20 cellular contexts compared by ENCODE assay signal in the genomic region with DNA sequence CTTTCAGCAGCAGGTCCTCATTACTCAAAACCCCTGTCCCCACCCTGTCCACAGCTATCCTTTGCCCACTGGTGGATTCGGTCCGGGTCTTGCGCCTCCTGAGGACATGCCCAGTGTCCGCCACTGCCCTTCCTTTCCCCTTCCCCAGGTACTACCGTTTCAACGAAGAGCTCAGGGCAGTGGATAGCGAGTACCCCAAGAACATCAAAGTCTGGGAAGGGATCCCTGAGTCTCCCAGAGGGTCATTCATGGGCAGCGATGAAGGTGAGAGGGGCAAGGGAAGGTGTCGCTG. TPM values are rescaled to one million over a fixed set of nuclear protein-coding genes. Genes with fewer than 3 reads are reported as not detected.
DNase-seq lines count a peak whose midpoint lies in the region; TF ChIP-seq lines count a peak whose summit lies in the region.
"Had no signal": no experiment of that assay in that cellular context is flagged by ENCODE, and none has a peak within 500 bp of the region (broad histone marks: within the 10 kb centered on the region; RNA-seq: fewer than 3 reads in every experiment).

No MANE protein-coding gene starts in this region.

- H3K4me1 ChIP-seq in stomach (peaks cover 43 to 85% (median 60%) of the 10 kb centered on the region in 4 donors), SK-N-SH (ENCODE audit: control insufficient read depth in 1 of 2, insufficient read depth in 2 of 2, low read depth in 1 of 2, low read length in 1 of 2) (peaks cover 22 to 25% of the 10 kb centered on the region in 2 experiments), prostate gland (replicated peaks) (peaks cover 6% of the 10 kb centered on the region)
- H3K4me1 ChIP-seq: A549 had no signal

- no peak overlapping the region for H2AFZ ChIP-seq in SK-N-SH (ENCODE audit: low read depth)

- CTCF ChIA-PET in HEK293T (lab: Yijun Ruan, JAX): no interaction called here
- CTCF ChIA-PET in SK-N-SH (lab: Yijun Ruan, JAX): interaction anchor here (1.0 to 1.3 kb wide), 3 partner anchors 9 to 28 kb away, joined by 3 to 4 read pairs (median 3); no protein-coding TSS in a partner anchor

- no peak overlapping the region for H3K9ac ChIP-seq in SK-N-SH
- H3K9ac ChIP-seq: KMS-11 had no signal

- TF ChIP-seq POLR2A in stomach (IDR thresholded peaks at IDR 0.05): no peak
- no peak for TF ChIP-seq POLR2A in prostate gland (IDR thresholded peaks at IDR 0.05)

- WGBS in stomach, 5 donors: 85 to 95% (median 94%) methylated on average over 9 of the region's 9 CpGs
- 88% methylated on average over 9 of the region's 9 CpGs for WGBS in SK-N-SH (ENCODE audit: low lambda C conversion rate)
- 88% methylated on average over 9 of the region's 9 CpGs for whole genome bisulfite sequencing in prostate gland

- peaks cover 9% of the 10 kb centered on the region for H3K36me3 Mint-ChIP-seq in brain
- peaks cover 37% of the 10 kb centered on the region for H3K36me3 Mint-ChIP-seq in mesothelial cell of epicardium

- H3K27ac ChIP-seq in stomach (peak overlapping the region in 3 of 5 donors; percentile 42 to 90 (median 52)), SK-N-SH (ENCODE audit: low read depth in 2 of 2, low read length in 1 of 2) (no peak overlapping the region), prostate gland (no peak overlapping the region)
- H3K27ac ChIP-seq: A549, KMS-11 had no signal

- intact Hi-C loops in stomach (cut with DNase I; ENCODE audit: low total_unique reads) (loop anchor here (10.0 kb wide), 1 partner anchor 290 kb away; no protein-coding TSS in a partner anchor), prostate gland (cut with DNase I) (loop anchor here (10.0 kb wide), 1 partner anchor 460 kb away; no protein-coding TSS in a partner anchor)

- no peaks in the 10 kb centered on the region for H3K9me2 ChIP-seq in SK-N-SH

- POLR2A ChIA-PET in HEK293T (lab: Yijun Ruan, JAX) (interaction anchor here (0.9 kb wide), 1 partner anchor 22 kb away, joined by 3 read pairs; no protein-coding TSS in a partner anchor), SK-N-SH (lab: Yijun Ruan, JAX) (interaction anchor here (0.5 to 1.4 kb wide), 2 partner anchors 10 to 18 kb away, joined by 3 read pairs; no protein-coding TSS in a partner anchor)

- H3K27me3 ChIP-seq in stomach (no peaks in the 10 kb centered on the region), SK-N-SH (ENCODE audit: insufficient read depth) (no peaks in the 10 kb centered on the region), prostate gland (replicated peaks; ENCODE audit: insufficient read depth) (no peaks in the 10 kb centered on the region)

- TF ChIP-seq CTCF in brain (conservative IDR thresholded peaks at IDR 0.05) (no peak), mesothelial cell of epicardium (IDR thresholded peaks at IDR 0.05; ENCODE audit: unreplicated experiment) (no peak), stomach (IDR thresholded peaks at IDR 0.05) (no peak), SK-N-SH (IDR thresholded peaks at IDR 0.05) (no peak), prostate gland (IDR thresholded peaks at IDR 0.05) (no peak)

- peak overlapping the region in 3 of 5 experiments; percentile 31 to 75 (median 55) for H3K27ac Mint-ChIP-seq in brain
- H3K27ac Mint-ChIP-seq in mesothelial cell of epicardium: peak overlapping the region; percentile 9

- H3K4me1 Mint-ChIP-seq in brain: peaks cover 34% of the 10 kb centered on the region
- peaks cover 29% of the 10 kb centered on the region for H3K4me1 Mint-ChIP-seq in mesothelial cell of epicardium

- H3K4me3 Mint-ChIP-seq in brain (no peak overlapping the region), mesothelial cell of epicardium (no peak overlapping the region)

- H3K9me3 ChIP-seq in stomach (no peaks in the 10 kb centered on the region), SK-N-SH (no peaks in the 10 kb centered on the region), prostate gland (no peaks in the 10 kb centered on the region)
- H3K9me3 ChIP-seq: A549 had no signal

- peaks cover 61 to 66% (median 64%) of the 10 kb centered on the region in 4 donors for H3K36me3 ChIP-seq in stomach
- peaks cover 0 to 9% of the 10 kb centered on the region in 2 experiments for H3K36me3 ChIP-seq in SK-N-SH (replicated peaks in 1 of 2; ENCODE audit: control insufficient read depth in 1 of 2, insufficient read depth in 2 of 2, low read length in 1 of 2)
- peaks cover 16 to 31% of the 10 kb centered on the region in 2 donors for H3K36me3 ChIP-seq in prostate gland

- DNase-seq in HEK293T (ENCODE audit: extremely low spot score) (peak; percentile 2), mesothelial cell of epicardium (ENCODE audit: low spot score in 2 of 2, unreplicated experiment in 2 of 2) (no peak), stomach (no peak), NCI-H2227 treated with DMSO at 0.1 percent for 48 hours (lab: John Stamatoyannopoulos, UW) (no peak), SK-N-SH (no peak), prostate gland (ENCODE audit: low spot score) (no peak)
- DNase-seq in activated effector memory CD4-positive, alpha-beta T cell treated with anti-CD3 and anti-CD28 coated beads, Interleukin-2, amount 50 U/mL, for 16 hours: no peak
- DNase-seq: C1 segment of cervical spinal cord, GDM1, GOT3, NCI-H1048, NCI-H1436 treated with DMSO at 0.1 percent for 48 hours, NCI-H2029 treated with DMSO at 0.1 percent for 48 hours, NCI-H510A treated with DMSO at 0.1 percent for 48 hours, SHP77 had no signal

- H3K4me2 ChIP-seq in SK-N-SH: no peak overlapping the region
- H3K4me2 ChIP-seq: A549, KMS-11 had no signal

- TF ChIP-seq RAD21 in SK-N-SH (IDR thresholded peaks at IDR 0.05; ENCODE audit: low read length): no peak

- H4K20me1 ChIP-seq in SK-N-SH (ENCODE audit: insufficient read depth): no peaks in the 10 kb centered on the region

- no peak overlapping the region for H3K4me3 ChIP-seq in stomach
- H3K4me3 ChIP-seq in SK-N-SH (ENCODE audit: low read depth in 2 of 2, low read length in 1 of 2): no peak overlapping the region
- no peak overlapping the region for H3K4me3 ChIP-seq in prostate gland
- H3K4me3 ChIP-seq: A549, GM12878 had no signal

- H3K79me2 ChIP-seq in SK-N-SH (ENCODE audit: insufficient read depth): peaks cover 6% of the 10 kb centered on the region

- TF ChIP-seq EP300 in stomach (IDR thresholded peaks at IDR 0.05): no peak
- no peak for TF ChIP-seq EP300 in SK-N-SH (IDR thresholded peaks at IDR 0.05; ENCODE audit: borderline replicate concordance in 1 of 2, low read depth in 1 of 2, low read length in 1 of 2)

- H3F3A ChIP-seq in SK-N-SH (replicated peaks; ENCODE audit: insufficient read depth): peaks cover 12% of the 10 kb centered on the region

- H3K27me3 Mint-ChIP-seq in brain: peaks cover 5% of the 10 kb centered on the region
- no peaks in the 10 kb centered on the region for H3K27me3 Mint-ChIP-seq in mesothelial cell of epicardium (ENCODE audit: low read depth)

- no peaks in the 10 kb centered on the region for H3K9me3 Mint-ChIP-seq in brain
- H3K9me3 Mint-ChIP-seq in mesothelial cell of epicardium: no peaks in the 10 kb centered on the region

TF ChIP-seq in HEK293T, 16 proteins besides CTCF, POLR2A, EP300 and RAD21 (continues in another document):
- TF ChIP-seq SUZ12 (IDR thresholded peaks at IDR 0.05): no peak
- TF ChIP-seq ZNF384 (IDR thresholded peaks at IDR 0.05): no peak
- TF ChIP-seq SP1 (IDR thresholded peaks at IDR 0.05): no peak

TF ChIP-seq in SK-N-SH, 30 proteins besides CTCF, POLR2A, EP300 and RAD21 (continues in another document):
- TF ChIP-seq RFX5 (IDR thresholded peaks at IDR 0.05; ENCODE audit: low read length) (no peak), RCOR1 (IDR thresholded peaks at IDR 0.05; ENCODE audit: low read length) (no peak), MXI1 (IDR thresholded peaks at IDR 0.05; ENCODE audit: low read depth, low read length) (no peak)

RNA-seq across cellular contexts. Expression of a gene that starts 8.7 kb away (rescaled TPM):
- 59.7 TPM for polyA plus RNA-seq in brain (ENCODE audit: insufficient read depth, low read depth, low replicate concordance)
- total RNA-seq in mesothelial cell of epicardium: 302 to 306 TPM (median 304 TPM) in 3 replicates
- 100 to 1,000 TPM in 1 of 5 donors, 10 to 100 TPM in 4; 20.5 to 104 (median 46.7) TPM for total RNA-seq in stomach
- 10 to 100 TPM; 14.7 to 59.1 (median 29.6) TPM for polyA plus RNA-seq in stomach
- polyA plus RNA-seq in SK-N-SH (2012; rRNA removed): 139 and 142 TPM in 2 replicates
- 63.7 and 87.9 TPM in 2 replicates for polyA plus RNA-seq in SK-N-SH (2012; cell fraction: cytosol; rRNA removed)
- 217 and 306 TPM in 2 replicates for polyA plus RNA-seq in SK-N-SH (2012; cell fraction: nucleus; rRNA removed)
- 10 to 100 TPM; 64.9 to 90.4 TPM for total RNA-seq in prostate gland

RNA-seq across cellular contexts. Expression of a gene that starts 15.4 kb away (rescaled TPM):
- 160 TPM for polyA plus RNA-seq in brain (ENCODE audit: insufficient read depth, low read depth, low replicate concordance)
- total RNA-seq in mesothelial cell of epicardium: 67.4 to 77.0 TPM (median 74.4 TPM) in 3 replicates
- 100 to 1,000 TPM in 2 of 5 donors, 10 to 100 TPM in 2, not detected in 1; 25.2 to 194 (median 110) TPM for total RNA-seq in stomach
- 100 to 1,000 TPM; 134 to 181 (median 156) TPM for polyA plus RNA-seq in stomach
- polyA plus RNA-seq in SK-N-SH (2012; rRNA removed): 80.8 and 116 TPM in 2 replicates
- 80.2 and 80.7 TPM in 2 replicates for polyA plus RNA-seq in SK-N-SH (2012; cell fraction: cytosol; rRNA removed)
- 58.5 and 71.9 TPM in 2 replicates for polyA plus RNA-seq in SK-N-SH (2012; cell fraction: nucleus; rRNA removed)
- 100 to 1,000 TPM in 1 of 2 donors, 10 to 100 TPM in 1; 54.5 to 195 TPM for total RNA-seq in prostate gland

RNA-seq across cellular contexts. Expression of a gene that starts 26.5 kb away (rescaled TPM):
- 51.6 TPM for polyA plus RNA-seq in brain (ENCODE audit: insufficient read depth, low read depth, low replicate concordance)
- 38.6 to 40.4 TPM (median 39.8 TPM) in 3 replicates for total RNA-seq in mesothelial cell of epicardium
- 100 to 1,000 TPM in 3 of 5 donors, 10 to 100 TPM in 2; 37.1 to 277 (median 112) TPM for total RNA-seq in stomach
- polyA plus RNA-seq in stomach: 10 to 100 TPM; 25.1 to 47.3 (median 26.9) TPM
- 87.8 and 117 TPM in 2 replicates for polyA plus RNA-seq in SK-N-SH (2012; rRNA removed)
- 37.3 and 79.1 TPM in 2 replicates for polyA plus RNA-seq in SK-N-SH (2012; cell fraction: cytosol; rRNA removed)
- 78.8 and 101 TPM in 2 replicates for polyA plus RNA-seq in SK-N-SH (2012; cell fraction: nucleus; rRNA removed)
- total RNA-seq in prostate gland: 100 to 1,000 TPM; 124 to 150 TPM

RNA-seq across cellular contexts. Expression of a gene that starts 29.8 kb away (rescaled TPM):
- polyA plus RNA-seq in brain (ENCODE audit: insufficient read depth, low read depth, low replicate concordance) (2.7 TPM), stomach (1 to 10 TPM; 3.1 to 8.6 (median 3.2) TPM), SK-N-SH (2012; rRNA removed) (0.19 and 0.30 TPM in 2 replicates)
- total RNA-seq in mesothelial cell of epicardium (8.3 to 9.8 TPM (median 8.9 TPM) in 3 replicates), stomach (10 to 100 TPM in 2 of 5 donors, 1 to 10 TPM in 1, not detected in 2; 7.6 to 29.4 (median 10.5) TPM), prostate gland (1 to 10 TPM; 4.6 to 8.1 TPM)
- 0.08 and 0.30 TPM in 2 replicates for polyA plus RNA-seq in SK-N-SH (2012; cell fraction: cytosol; rRNA removed)
- polyA plus RNA-seq in SK-N-SH (2012; cell fraction: nucleus; rRNA removed): 0.48 and 1.1 TPM in 2 replicates

RNA-seq across cellular contexts. Expression of a gene that starts 38.0 kb away (rescaled TPM):
- polyA plus RNA-seq in brain (ENCODE audit: insufficient read depth, low read depth, low replicate concordance): 9.3 TPM
- 2.6 to 3.0 TPM (median 3.0 TPM) in 3 replicates for total RNA-seq in mesothelial cell of epicardium
- total RNA-seq in stomach: 1 to 10 TPM in 1 of 5 donors, under 1 TPM in 2, not detected in 2; 0.45 to 1.1 (median 0.87) TPM
- polyA plus RNA-seq in stomach: 1 to 10 TPM in 1 of 3 donors, under 1 TPM in 1, not detected in 1; 0.12 to 1.2 TPM
- 0.26 and 0.36 TPM in 2 replicates for polyA plus RNA-seq in SK-N-SH (2012; rRNA removed)
- 0.12 and 0.17 TPM in 2 replicates for polyA plus RNA-seq in SK-N-SH (2012; cell fraction: cytosol; rRNA removed)
- polyA plus RNA-seq in SK-N-SH (2012; cell fraction: nucleus; rRNA removed): 1.2 TPM in 2 replicates
- total RNA-seq in prostate gland: 1 to 10 TPM in 1 of 2 donors, under 1 TPM in 1; 0.62 to 1.0 TPM
- total RNA-seq: HepG2 had no signal

Comparison
In these comparisons a context has a peak if more than half of its experiments do, and no peak if none do; other contexts are left out.
1. H3K27ac ChIP-seq: peak in stomach (3 of 5); none in SK-N-SH (0 of 2) and prostate gland (0 of 2).